8 cellular contexts compared by ENCODE assay signal in the genomic region with DNA sequence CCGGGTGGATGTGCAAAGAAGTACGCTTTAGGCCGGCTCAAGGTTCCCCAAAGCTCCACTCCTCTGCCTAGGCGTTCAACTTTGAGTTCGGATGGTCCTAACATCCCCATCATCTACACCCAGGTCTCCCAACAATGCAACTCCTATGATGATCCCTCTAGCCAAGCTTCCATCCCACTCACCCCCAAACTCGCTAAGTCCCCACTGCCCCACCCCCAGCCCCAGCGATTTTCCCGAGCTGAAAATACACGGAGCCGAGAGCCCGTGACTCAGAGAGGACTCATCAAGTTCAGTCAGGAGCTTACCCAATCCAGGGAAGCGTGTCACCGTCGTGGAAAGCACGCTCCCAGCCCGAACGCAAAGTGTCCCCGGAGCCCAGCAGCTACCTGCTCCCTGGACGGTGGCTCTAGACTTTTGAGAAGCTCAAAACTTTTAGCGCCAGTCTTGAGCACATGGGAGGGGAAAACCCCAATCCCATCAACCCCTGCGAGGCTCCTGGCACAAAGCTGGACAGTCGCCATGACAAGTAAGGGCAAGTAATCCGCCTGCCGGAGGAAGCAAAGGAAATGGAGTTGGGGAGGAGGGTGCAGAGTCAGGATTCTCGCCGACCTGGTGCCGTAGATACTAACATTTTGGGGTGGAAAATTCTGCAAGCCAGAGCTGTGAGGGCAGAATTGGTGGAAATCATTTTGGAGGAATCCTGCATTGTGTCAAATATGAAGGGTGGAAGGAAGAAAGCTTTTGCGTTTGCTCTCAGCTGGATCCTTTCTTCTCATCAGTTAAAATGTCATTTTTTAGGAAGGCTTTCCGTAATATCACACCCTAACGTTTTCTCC. TPM values are rescaled to one million over a fixed set of nuclear protein-coding genes. Genes with fewer than 3 reads are reported as not detected.
DNase-seq lines count a peak whose midpoint lies in the region; ATAC-seq lines count a peak whose summit lies in the region.

Gene TP53, minus strand, starts transcription at position 419 of the 836 bp plus-strand sequence. CDS start 10,896 bp downstream, outside the sequence.

- H3K4me3 Mint-ChIP-seq in activated CD4-positive, alpha-beta T cell treated with anti-CD3 and anti-CD28 coated beads, Interleukin-2, amount 10 ng/mL, durations not matched to agents 7 days and 5 days = peak within 1 kb of the TSS; percentile 92

- POLR2A ChIA-PET in activated CD4-positive, alpha-beta T cell treated with anti-CD3 and anti-CD28 coated beads, Interleukin-2, amount 10 ng/mL, durations not matched to agents 7 days and 5 days (lab: Charles Lee) = interaction anchor here (0.6 to 2.8 kb wide), 9 partner anchors 37 to 433 kb away, joined by 3 to 8 read pairs (median 4); partner anchors contain the start of genes ATP1B2, FXR2 and MPDU1

- CTCF ChIA-PET in activated CD4-positive, alpha-beta T cell treated with anti-CD3 and anti-CD28 coated beads, Interleukin-2, amount 10 ng/mL, durations not matched to agents 7 days and 5 days (lab: Charles Lee) = interaction anchor here (0.5 to 3.4 kb wide), 52 partner anchors 9 to 561 kb away, joined by 3 to 33 read pairs (median 4); partner anchors contain the start of genes CD68, CNTROB, CTC1 and DNAH2

- H3K9me3 Mint-ChIP-seq in activated CD4-positive, alpha-beta T cell treated with anti-CD3 and anti-CD28 coated beads, Interleukin-2, amount 10 ng/mL, durations not matched to agents 7 days and 5 days = no peaks in the 10 kb centered on the region

- no peaks in the 10 kb centered on the region for H3K36me3 ChIP-seq in ES-I3 (ENCODE audit: insufficient read depth, low read length)

- ATAC-seq in HG03520 (IDR thresholded peaks at IDR 0.05; ENCODE audit: unreplicated experiment) = peak; percentile 28
- no peak for ATAC-seq in HG03469 (IDR thresholded peaks at IDR 0.05; ENCODE audit: unreplicated experiment)

- H3K27ac Mint-ChIP-seq in activated CD4-positive, alpha-beta T cell treated with anti-CD3 and anti-CD28 coated beads, Interleukin-2, amount 10 ng/mL, durations not matched to agents 7 days and 5 days = peak within 1 kb of the TSS; percentile 100

- H3K36me3 Mint-ChIP-seq in activated CD4-positive, alpha-beta T cell treated with anti-CD3 and anti-CD28 coated beads, Interleukin-2, amount 10 ng/mL, durations not matched to agents 7 days and 5 days (ENCODE audit: low read depth) = peaks cover 22% of the 10 kb centered on the region

- no peaks in the 10 kb centered on the region for H3K27me3 Mint-ChIP-seq in activated CD4-positive, alpha-beta T cell treated with anti-CD3 and anti-CD28 coated beads, Interleukin-2, amount 10 ng/mL, durations not matched to agents 7 days and 5 days

- peak within 1 kb of the TSS; percentile 93 for H3K9ac ChIP-seq in ES-I3 (ENCODE audit: low read depth, low read length)

- peaks cover 6% of the 10 kb centered on the region; the same call in 1 of the 2 replicates for H3K4me1 ChIP-seq in ES-I3 (ENCODE audit: insufficient read depth, low read length)

- H3K9me3 ChIP-seq in ES-I3 (ENCODE audit: control insufficient read depth, insufficient read depth, low read length) = no peaks in the 10 kb centered on the region

- DNase-seq in NCI-H748 (lab: John Stamatoyannopoulos, UW; ENCODE audit: unreplicated experiment) (peak; percentile 97), dedifferentiated amniotic fluid mesenchymal stem cell (ENCODE audit: extremely low spot score) (peak; percentile 89), left kidney (ENCODE audit: low read depth, low spot score) (peak; percentile 97)
- peak; percentile 94 for DNase-seq in activated CD4-positive, alpha-beta T cell treated with anti-CD3 and anti-CD28 coated beads, Interleukin-2, amount 10 ng/mL, durations not matched to agents 7 days and 5 days
- DNase-seq in stimulated activated CD4-positive, alpha-beta T cell treated with anti-CD3 and anti-CD28 coated beads, Interleukin-1b, Interleukin-23, amount 100 ng/mL, for 4 hours (ENCODE audit: low read depth in 2 of 2) = peak; percentile 69 to 77

- peaks cover 48% of the 10 kb centered on the region for H3K4me1 Mint-ChIP-seq in activated CD4-positive, alpha-beta T cell treated with anti-CD3 and anti-CD28 coated beads, Interleukin-2, amount 10 ng/mL, durations not matched to agents 7 days and 5 days

RNA-seq across cellular contexts. Expression of gene TP53, which starts in this region (rescaled TPM):
- 100 to 1,000 TPM; 154 to 182 TPM for total RNA-seq in activated CD4-positive, alpha-beta T cell treated with anti-CD3 and anti-CD28 coated beads, Interleukin-2, amount 10 ng/mL, durations not matched to agents 7 days and 5 days
